8 cellular contexts compared by ENCODE assay signal in genomic region chr5:82259172-82259800, GRCh38. TPM values are rescaled to one million over a fixed set of nuclear protein-coding genes. Genes with fewer than 3 reads are reported as not detected.
DNase-seq lines count a peak whose midpoint lies in the region; ATAC-seq and TF ChIP-seq lines count a peak whose summit lies in the region.

No MANE protein-coding gene starts in this region.

- peak in 2 of 8 donors; percentile 41 to 42 for ATAC-seq in heart right ventricle
- ATAC-seq in Right ventricle myocardium inferior: no peak
- peak; percentile 50 for ATAC-seq in aorta (ENCODE audit: low FRiP score)

- H3K27ac ChIP-seq in heart right ventricle (no peak overlapping the region), Peyer's patch (no peak overlapping the region), aorta (ENCODE audit: low read depth in 1 of 2, low read length in 2 of 2) (no peak overlapping the region)

- WGBS in heart right ventricle, 2 donors: 73 to 74% methylated on average over 3 of the region's 3 CpGs
- WGBS in aorta, 2 donors: 70 to 71% methylated on average over 3 of the region's 3 CpGs

- DNase-seq in heart right ventricle (no peak), Right ventricle myocardium inferior (ENCODE audit: missing footprints) (no peak), Peyer's patch (no peak), fibroblast of pulmonary artery (ENCODE audit: low read depth) (peak; percentile 56), aorta (no peak), NCI-H1417 treated with DMSO at 0.1 percent for 48 hours (lab: John Stamatoyannopoulos, UW) (no peak), GM19238 (ENCODE audit: insufficient read length, low spot score) (no peak)
- DNase-seq in activated T-cell treated with anti-CD3 and anti-CD28 coated beads, Interleukin-2, amount 50 U/mL, for 1 hour: no peak

- H3K4me3 ChIP-seq in heart right ventricle (no peak overlapping the region), Peyer's patch (no peak overlapping the region), fibroblast of pulmonary artery (replicated peaks; ENCODE audit: low read depth, low read length) (no peak overlapping the region), aorta (ENCODE audit: low read length in 2 of 2) (no peak overlapping the region)

- TF ChIP-seq POLR2A in Peyer's patch (IDR thresholded peaks at IDR 0.05): no peak

- H3K36me3 ChIP-seq in heart right ventricle (peaks cover 0 to 5% (median 0%) of the 10 kb centered on the region in 9 donors), Peyer's patch (no peaks in the 10 kb centered on the region), aorta (ENCODE audit: control insufficient read depth in 1 of 2, insufficient read depth in 2 of 2, low read length in 1 of 2) (no peaks in the 10 kb centered on the region)

- peak in 7 of 9 donors; percentile 29 to 64 (median 47) for TF ChIP-seq CTCF in heart right ventricle (IDR thresholded peaks at IDR 0.05)
- TF ChIP-seq CTCF in Peyer's patch (IDR thresholded peaks at IDR 0.05): peak in 4 of 6 experiments; percentile 21 to 25 (median 24)
- peak; percentile 58 for TF ChIP-seq CTCF in fibroblast of pulmonary artery (IDR thresholded peaks at IDR 0.05; ENCODE audit: low read length, missing control alignments)

- H3K9me3 ChIP-seq in heart right ventricle: no peaks in the 10 kb centered on the region
- H3K9me3 ChIP-seq in Peyer's patch: no peaks in the 10 kb centered on the region
- no peaks in the 10 kb centered on the region for H3K9me3 ChIP-seq in aorta (ENCODE audit: control insufficient read depth, low read length)

- intact Hi-C loops in heart right ventricle (cut with DNase I): no loop called here
- intact Hi-C loops in Right ventricle myocardium inferior (cut with DNase I): no loop called here
- intact Hi-C loops in aorta (cut with DNase I): no loop called here

- H3K27me3 ChIP-seq in heart right ventricle (no peaks in the 10 kb centered on the region), Peyer's patch (no peaks in the 10 kb centered on the region), aorta (ENCODE audit: control insufficient read depth in 1 of 2, insufficient read depth in 2 of 2, low read length in 1 of 2) (no peaks in the 10 kb centered on the region)

- H3K4me1 ChIP-seq in heart right ventricle: peaks cover 0 to 8% (median 0%) of the 10 kb centered on the region in 9 donors
- no peaks in the 10 kb centered on the region for H3K4me1 ChIP-seq in Peyer's patch
- no peaks in the 10 kb centered on the region for H3K4me1 ChIP-seq in aorta (ENCODE audit: control insufficient read depth in 1 of 2, insufficient read depth in 2 of 2, low read length in 2 of 2)

RNA-seq across cellular contexts. Expression of gene RPS23, which starts 18.9 kb away (rescaled TPM):
- total RNA-seq in heart right ventricle: 1,000 to 10,000 TPM in 9 of 10 donors, 100 to 1,000 TPM in 1; 992 to 1,282 (median 1,119) TPM
- polyA plus RNA-seq in heart right ventricle: 1,000 to 10,000 TPM in 1 of 2 donors, 100 to 1,000 TPM in 1; 927 to 3,427 TPM
- 1,242 TPM for total RNA-seq in Right ventricle myocardium inferior
- 1,000 to 10,000 TPM; 1,011 to 2,656 (median 1,224) TPM for total RNA-seq in Peyer's patch
- 1,000 to 10,000 TPM; 1,494 to 1,499 TPM for total RNA-seq in aorta
- 1,000 to 10,000 TPM; 4,681 to 7,405 TPM for polyA plus RNA-seq in aorta
